ENCODE assay signal across 24 cellular contexts in genomic region chr7:128959296-128959695, GRCh38. TPM values are rescaled to one million over a fixed set of nuclear protein-coding genes. Genes with fewer than 3 reads are reported as not detected.
"Had no signal": no experiment of that assay in that cellular context is flagged by ENCODE, and none has a peak within 500 bp of the region (broad histone marks: within the 10 kb centered on the region; RNA-seq: fewer than 3 reads in every experiment).

No MANE protein-coding gene starts in this region.

- ATAC-seq: effector memory CD8-positive, alpha-beta T cell; gastrocnemius medialis; natural killer cell treated with Interleukin-12 subunit alpha and Interleukin-12 subunit beta and Interleukin-15 and Interleukin-18, amount 100 ng/mL, for 72 hours; stimulated activated naive CD8-positive, alpha-beta T cell treated with anti-CD3 and anti-CD28 coated beads, Interleukin-15, amount 100 ng/mL, for 72 hours had no signal

- H3K4me3 ChIP-seq: colonic mucosa, dorsolateral prefrontal cortex, esophagus squamous epithelium, gastrocnemius medialis, left ventricle myocardium inferior, sigmoid colon, tibial artery had no signal

- H3K4me3 Mint-ChIP-seq: activated naive CD8-positive, alpha-beta T cell treated with anti-CD3 and anti-CD28 coated beads, Interleukin-2, amount 10 ng/mL, durations not matched to agents 7 days and 5 days; effector memory CD8-positive, alpha-beta T cell; natural killer cell treated with Interleukin-12 subunit alpha and Interleukin-12 subunit beta and Interleukin-15 and Interleukin-18, amount 100 ng/mL, for 72 hours; stimulated activated naive CD8-positive, alpha-beta T cell treated with anti-CD3 and anti-CD28 coated beads, Interleukin-15, amount 100 ng/mL, for 72 hours had no signal

- H3K4me1 ChIP-seq: colonic mucosa, gastrocnemius medialis, left ventricle myocardium inferior, tibial artery had no signal

- H3K9me3 ChIP-seq: colonic mucosa, esophagus squamous epithelium, gastrocnemius medialis, left ventricle myocardium inferior, sigmoid colon, tibial artery had no signal

- H3K36me3 ChIP-seq: colonic mucosa had no signal

- FAIRE-seq: bronchial epithelial cell, TTC549 had no signal

- H3K27ac Mint-ChIP-seq: activated naive CD8-positive, alpha-beta T cell treated with anti-CD3 and anti-CD28 coated beads, Interleukin-2, amount 10 ng/mL, durations not matched to agents 7 days and 5 days; effector memory CD8-positive, alpha-beta T cell; natural killer cell treated with Interleukin-12 subunit alpha and Interleukin-12 subunit beta and Interleukin-15 and Interleukin-18, amount 100 ng/mL, for 72 hours; progenitor cell of endocrine pancreas had no signal

- DNase-seq: activated CD4-positive, alpha-beta T cell treated with anti-CD3 and anti-CD28 coated beads for 1 hour; activated effector memory CD4-positive, alpha-beta T cell treated with anti-CD3 and anti-CD28 coated beads, Interleukin-2, amount 50 U/mL, for 16 hours; activated naive CD8-positive, alpha-beta T cell treated with anti-CD3 and anti-CD28 coated beads, Interleukin-2, amount 10 ng/mL, durations not matched to agents 7 days and 5 days; activated T-cell treated with anti-CD3 and anti-CD28 coated beads, Interleukin-2, amount 50 U/mL, for 48 hours; amygdala; colonic mucosa; dorsolateral prefrontal cortex; effector memory CD8-positive, alpha-beta T cell; esophagus squamous epithelium; gastrocnemius medialis; hippocampal formation; kidney glomerular epithelial cell; left ventricle myocardium inferior; retina; sigmoid colon; stimulated activated CD4-positive, alpha-beta T cell treated with anti-CD3 and anti-CD28 coated beads, Interleukin-4, amount 100 ng/mL, for 24 hours; stimulated activated naive CD8-positive, alpha-beta T cell treated with anti-CD3 and anti-CD28 coated beads, Interleukin-15, amount 100 ng/mL, for 72 hours; T-helper 1 cell; tibial artery had no signal

- H3K9me3 Mint-ChIP-seq: activated naive CD8-positive, alpha-beta T cell treated with anti-CD3 and anti-CD28 coated beads, Interleukin-2, amount 10 ng/mL, durations not matched to agents 7 days and 5 days; effector memory CD8-positive, alpha-beta T cell; natural killer cell treated with Interleukin-12 subunit alpha and Interleukin-12 subunit beta and Interleukin-15 and Interleukin-18, amount 100 ng/mL, for 72 hours; stimulated activated naive CD8-positive, alpha-beta T cell treated with anti-CD3 and anti-CD28 coated beads, Interleukin-15, amount 100 ng/mL, for 72 hours had no signal

- H3K27me3 Mint-ChIP-seq: activated naive CD8-positive, alpha-beta T cell treated with anti-CD3 and anti-CD28 coated beads, Interleukin-2, amount 10 ng/mL, durations not matched to agents 7 days and 5 days; effector memory CD8-positive, alpha-beta T cell; natural killer cell treated with Interleukin-12 subunit alpha and Interleukin-12 subunit beta and Interleukin-15 and Interleukin-18, amount 100 ng/mL, for 72 hours; progenitor cell of endocrine pancreas; stimulated activated naive CD8-positive, alpha-beta T cell treated with anti-CD3 and anti-CD28 coated beads, Interleukin-15, amount 100 ng/mL, for 72 hours had no signal

- H3K27ac ChIP-seq: colonic mucosa, dorsolateral prefrontal cortex, gastrocnemius medialis, left ventricle myocardium inferior, sigmoid colon, tibial artery had no signal

- H3K27me3 ChIP-seq: colonic mucosa, dorsolateral prefrontal cortex, esophagus squamous epithelium, gastrocnemius medialis, sigmoid colon, tibial artery had no signal

RNA-seq across cellular contexts. Expression of gene IRF5, which starts 21.6 kb away (rescaled TPM):
- total RNA-seq: lung microvascular endothelial cell had no signal

RNA-seq across cellular contexts. Expression of gene KCP, which starts 48.8 kb away (rescaled TPM):
- total RNA-seq: lung microvascular endothelial cell had no signal
